22 cellular contexts compared by ENCODE assay signal in genomic region chr2:210443527-210443926, GRCh38.
"Had no signal": no experiment of that assay in that cellular context is flagged by ENCODE, and none has a peak within 500 bp of the region (broad histone marks: within the 10 kb centered on the region; RNA-seq: fewer than 3 reads in every experiment).

No MANE protein-coding gene starts in this region.

- H3K9me3 ChIP-seq: colonic mucosa, pancreas, suprapubic skin, uterus had no signal

- H3K27ac ChIP-seq: colonic mucosa, heart right ventricle, left ventricle myocardium inferior, pancreas, suprapubic skin, uterus had no signal

- H3K36me3 ChIP-seq: colonic mucosa, pancreas, uterus had no signal

- H3K4me3 Mint-ChIP-seq: activated naive CD4-positive, alpha-beta T cell treated with anti-CD3 and anti-CD28 coated beads for 36 hours; activated naive CD8-positive, alpha-beta T cell treated with anti-CD3 and anti-CD28 coated beads, Interleukin-2, amount 10 ng/mL, durations not matched to agents 7 days and 5 days; immature natural killer cell; nephron; stimulated activated naive CD8-positive, alpha-beta T cell treated with anti-CD3 and anti-CD28 coated beads, Interleukin-15, amount 100 ng/mL, for 72 hours had no signal

- DNase-seq: activated CD4-positive, alpha-beta T cell treated with anti-CD3 and anti-CD28 coated beads, Interleukin-2, amount 50 U/mL, for 48 hours; activated effector memory CD4-positive, alpha-beta T cell treated with Interleukin-2 at 50 U/mL for 16 hours; activated naive CD4-positive, alpha-beta T cell treated with anti-CD3 and anti-CD28 coated beads for 36 hours; activated naive CD8-positive, alpha-beta T cell treated with anti-CD3 and anti-CD28 coated beads, Interleukin-2, amount 10 ng/mL, durations not matched to agents 7 days and 5 days; activated T-cell treated with anti-CD3 and anti-CD28 coated beads, Interleukin-2, amount 50 U/mL, for 48 hours; amniotic stem cell; colonic mucosa; foreskin fibroblast; heart right ventricle; immature natural killer cell; left ventricle myocardium inferior; midbrain; pancreas; right cardiac atrium; stimulated activated CD4-positive, alpha-beta T cell treated with anti-CD3 and anti-CD28 coated beads, Interleukin-12 subunit alpha, Interleukin-12 subunit beta, amount 100 ng/mL, for 4 hours; stimulated activated naive CD8-positive, alpha-beta T cell treated with anti-CD3 and anti-CD28 coated beads, Interleukin-15, amount 100 ng/mL, for 72 hours; T-helper 9 cell; trophoblast cell; uterus had no signal

- H3K4me1 ChIP-seq: colonic mucosa, heart right ventricle, suprapubic skin, uterus had no signal

- H3K27ac Mint-ChIP-seq: activated naive CD4-positive, alpha-beta T cell treated with anti-CD3 and anti-CD28 coated beads for 36 hours; activated naive CD8-positive, alpha-beta T cell treated with anti-CD3 and anti-CD28 coated beads, Interleukin-2, amount 10 ng/mL, durations not matched to agents 7 days and 5 days; nephron; stimulated activated naive CD8-positive, alpha-beta T cell treated with anti-CD3 and anti-CD28 coated beads, Interleukin-15, amount 100 ng/mL, for 72 hours had no signal

- H3K27me3 ChIP-seq: colonic mucosa, heart right ventricle, pancreas, suprapubic skin, uterus had no signal

- H3K4me1 Mint-ChIP-seq: nephron had no signal

- H3K27me3 Mint-ChIP-seq: activated naive CD8-positive, alpha-beta T cell treated with anti-CD3 and anti-CD28 coated beads, Interleukin-2, amount 10 ng/mL, durations not matched to agents 7 days and 5 days; stimulated activated naive CD8-positive, alpha-beta T cell treated with anti-CD3 and anti-CD28 coated beads, Interleukin-15, amount 100 ng/mL, for 72 hours had no signal

- ATAC-seq: heart right ventricle; pancreas; right cardiac atrium; stimulated activated naive CD8-positive, alpha-beta T cell treated with anti-CD3 and anti-CD28 coated beads, Interleukin-15, amount 100 ng/mL, for 72 hours had no signal

- H3K4me3 ChIP-seq: colonic mucosa, heart right ventricle, left ventricle myocardium inferior, pancreas, suprapubic skin, uterus had no signal

- FAIRE-seq: bronchial epithelial cell, pancreas had no signal
